Comparison of ENCODE assay signal across 19 cellular contexts in genomic region chr9:127036437-127036836, GRCh38.
DNase-seq lines count a peak whose midpoint lies in the region; ATAC-seq and TF ChIP-seq lines count a peak whose summit lies in the region.
"Had no signal": no experiment of that assay in that cellular context is flagged by ENCODE, and none has a peak within 500 bp of the region (broad histone marks: within the 10 kb centered on the region; RNA-seq: fewer than 3 reads in every experiment).

No MANE protein-coding gene starts in this region.

- no peak overlapping the region for H3K4ac ChIP-seq in mesenchymal stem cell (ENCODE audit: low read depth in 1 of 2, low read length in 2 of 2)

- peaks cover 0 to 12% (median 0%) of the 10 kb centered on the region in 4 donors for H3K4me1 ChIP-seq in Peyer's patch
- no peaks in the 10 kb centered on the region for H3K4me1 ChIP-seq in mesenchymal stem cell (ENCODE audit: control insufficient read depth, insufficient read depth, low read depth, low read length)
- H3K4me1 ChIP-seq: SJSA1 had no signal

- TF ChIP-seq CTCF in Peyer's patch (IDR thresholded peaks at IDR 0.05), result no peak
- no peak for TF ChIP-seq CTCF in fibroblast of mammary gland (conservative IDR thresholded peaks at IDR 0.05; ENCODE audit: control insufficient read depth, insufficient read depth, low read depth, low read length)
- no peak for TF ChIP-seq CTCF in brain microvascular endothelial cell (IDR thresholded peaks at IDR 0.05; ENCODE audit: low read depth, low read length, missing control alignments)

- no peak overlapping the region for H2BK15ac ChIP-seq in mesenchymal stem cell (ENCODE audit: low read depth, poor library complexity, severe bottlenecking)

- ATAC-seq in GM21360 (IDR thresholded peaks at IDR 0.05; ENCODE audit: unreplicated experiment), result no peak

- H3K27ac ChIP-seq in Peyer's patch (peak overlapping the region; percentile 19 to 48 (median 40)), mesenchymal stem cell (ENCODE audit: low read length, poor library complexity, severe bottlenecking) (no peak overlapping the region), substantia nigra (ENCODE audit: low read depth, low read length, poor library complexity, severe bottlenecking) (peak overlapping the region; percentile 80), brain microvascular endothelial cell (no peak overlapping the region)
- H3K27ac ChIP-seq: SJSA1 had no signal

- no peak overlapping the region for H2BK120ac ChIP-seq in mesenchymal stem cell (ENCODE audit: low read depth, low read length)

- no peak overlapping the region for H3K14ac ChIP-seq in mesenchymal stem cell (ENCODE audit: low read length in 2 of 2)

- WGBS in mesenchymal stem cell, result 87% methylated on average over 2 of the region's 2 CpGs

- H3K27me3 ChIP-seq in Peyer's patch (no peaks in the 10 kb centered on the region), mesenchymal stem cell (ENCODE audit: control insufficient read depth in 1 of 2, insufficient read depth in 1 of 2, low read length in 2 of 2) (no peaks in the 10 kb centered on the region), brain microvascular endothelial cell (replicated peaks) (no peaks in the 10 kb centered on the region)
- H3K27me3 ChIP-seq: SJSA1 had no signal

- in situ Hi-C loops in brain microvascular endothelial cell (cut with HindIII; ENCODE audit: low pct_ligation_motif_present, low sequenced_read_pairs), result no loop called here

- H3K23ac ChIP-seq in mesenchymal stem cell (ENCODE audit: low read length in 2 of 2), result no peak overlapping the region

- H3K4me3 ChIP-seq in Peyer's patch (no peak overlapping the region), fibroblast of mammary gland (ENCODE audit: control insufficient read depth, low read depth, low read length) (no peak overlapping the region), mesenchymal stem cell (ENCODE audit: insufficient read depth in 1 of 2, low read depth in 1 of 2, low read length in 2 of 2) (peak overlapping the region in 1 of 2 experiments; percentile 22), brain microvascular endothelial cell (ENCODE audit: low read depth, low read length) (no peak overlapping the region)
- H3K4me3 ChIP-seq: SJSA1, thoracic aorta had no signal

- no peak for DNase-seq in Peyer's patch
- DNase-seq in fibroblast of mammary gland (ENCODE audit: low read depth), result peak; percentile 63
- no peak for DNase-seq in mesenchymal stem cell
- no peak for DNase-seq in substantia nigra (lab: John Stamatoyannopoulos, UW)
- no peak for DNase-seq in brain microvascular endothelial cell
- DNase-seq in stimulated activated CD4-positive, alpha-beta T cell treated with anti-CD3 and anti-CD28 coated beads, Interleukin-12 subunit alpha, Interleukin-12 subunit beta, amount 100 ng/mL, for 4 hours, result no peak
- no peak for DNase-seq in stimulated activated CD4-positive, alpha-beta T cell treated with anti-CD3 and anti-CD28 coated beads, Interleukin-4, amount 100 ng/mL, for 1 hour
- DNase-seq: activated CD4-positive, CD25-positive, alpha-beta regulatory T cell treated with anti-CD3 and anti-CD28 coated beads, Interleukin-2, amount 50 U/mL, for 72 hours; CD4-positive, CD25-positive, alpha-beta regulatory T cell; DMS79; NCI-H1048; NCI-H2081 treated with DMSO at 0.1 percent for 48 hours; NCI-H526; nephron progenitor cell; OCI-M1; T-helper 9 cell had no signal

- H2BK12ac ChIP-seq in mesenchymal stem cell (ENCODE audit: low read length in 2 of 2), result no peak overlapping the region

- no peak overlapping the region for H3K18ac ChIP-seq in mesenchymal stem cell (ENCODE audit: low read depth in 1 of 2, low read length in 2 of 2)

- H3K36me3 ChIP-seq in Peyer's patch (no peaks in the 10 kb centered on the region), mesenchymal stem cell (ENCODE audit: control insufficient read depth in 1 of 2, insufficient read depth in 2 of 2, low read depth in 1 of 2, low read length in 2 of 2) (no peaks in the 10 kb centered on the region), brain microvascular endothelial cell (replicated peaks) (no peaks in the 10 kb centered on the region)
- H3K36me3 ChIP-seq: SJSA1, thoracic aorta had no signal

- no peak overlapping the region for H4K8ac ChIP-seq in mesenchymal stem cell (ENCODE audit: low read length)

- no peak for TF ChIP-seq POLR2A in Peyer's patch (IDR thresholded peaks at IDR 0.05)

- no peak overlapping the region for H4K91ac ChIP-seq in mesenchymal stem cell (ENCODE audit: low read length)

- no peaks in the 10 kb centered on the region for H3K79me1 ChIP-seq in mesenchymal stem cell (replicated peaks; ENCODE audit: low read length, poor library complexity, severe bottlenecking)

- no peak overlapping the region for H2AFZ ChIP-seq in mesenchymal stem cell (ENCODE audit: low read depth, low read length)

- H3K4me2 ChIP-seq in mesenchymal stem cell (ENCODE audit: low read length, poor library complexity, severe bottlenecking), result no peak overlapping the region

- H2BK5ac ChIP-seq in mesenchymal stem cell (ENCODE audit: low read depth, low read length, poor library complexity, severe bottlenecking), result no peak overlapping the region

- peak overlapping the region; percentile 52 for H3K9ac ChIP-seq in mesenchymal stem cell (ENCODE audit: low read length)

- no peak overlapping the region for H2AK5ac ChIP-seq in mesenchymal stem cell (ENCODE audit: low read length, severe bottlenecking)

- no peaks in the 10 kb centered on the region for H3K9me3 ChIP-seq in Peyer's patch
- H3K9me3 ChIP-seq in mesenchymal stem cell (ENCODE audit: control insufficient read depth, low read length), result no peaks in the 10 kb centered on the region
- H3K9me3 ChIP-seq: SJSA1, thoracic aorta had no signal

Comparison
In these comparisons a context has a peak if more than half of its experiments do, and no peak if none do; other contexts are left out.
1. H3K27ac ChIP-seq: peak in Peyer's patch (4 of 4) and substantia nigra (single experiment); none in mesenchymal stem cell (single experiment) and brain microvascular endothelial cell (single experiment).